Comparison of ENCODE assay signal across 29 cellular contexts in genomic region chr4:159141193-159141592, GRCh38. TPM values are rescaled to one million over a fixed set of nuclear protein-coding genes. Genes with fewer than 3 reads are reported as not detected.
A peak's percentile ranks its signal among the peaks of the same experiment; 100 is the strongest.
DNase-seq lines count a peak whose midpoint lies in the region; ATAC-seq, FAIRE-seq and TF ChIP-seq lines count a peak whose summit lies in the region.
"Had no signal": no experiment of that assay in that cellular context is flagged by ENCODE, and none has a peak within 500 bp of the region (broad histone marks: within the 10 kb centered on the region; RNA-seq: fewer than 3 reads in every experiment).

No MANE protein-coding gene starts in this region.

- no peak for TF ChIP-seq POLR2A in GM12891 (IDR thresholded peaks at IDR 0.05; ENCODE audit: low read depth, low read length)

- DNase-seq in GM12891 (ENCODE audit: insufficient read length, low spot score) (no peak), chondrocyte (ENCODE audit: low spot score) (no peak), renal cortical epithelial cell (ENCODE audit: low read depth) (peak; percentile 10), cerebellar cortex (ENCODE audit: low spot score) (no peak), NCI-H2196 treated with DMSO at 0.1 percent for 48 hours (lab: John Stamatoyannopoulos, UW; ENCODE audit: unreplicated experiment) (no peak)
- no peak for DNase-seq in naive thymus-derived CD8-positive, alpha-beta T cell
- DNase-seq: ACHN; activated CD4-positive, alpha-beta T cell treated with anti-CD3 and anti-CD28 coated beads, Interleukin-2, amount 50 U/mL, for 1 hour; aorta; C1 segment of cervical spinal cord; Calu3; effector CD4-positive, alpha-beta T cell; gastrocnemius medialis; NCI-H1092; NCI-H1930; NCI-H226; NCI-H82; PC-3; spleen; stimulated activated CD4-positive, alpha-beta T cell treated with anti-CD3 and anti-CD28 coated beads, Interleukin-2, amount 100 ng/mL, for 48 hours; T1000 had no signal

- no peaks in the 10 kb centered on the region for H3K36me3 Mint-ChIP-seq in chondrocyte (ENCODE audit: low read depth)
- H3K36me3 Mint-ChIP-seq in naive thymus-derived CD8-positive, alpha-beta T cell: peaks cover 0 to 5% (median 0%) of the 10 kb centered on the region in 3 donors
- H3K36me3 Mint-ChIP-seq: stimulated activated memory B cell treated with anti-CD40 and anti-IgM and Interleukin-4, amounts not matched to agents 10 μg/mL and 1 μg/mL and 100 μg/mL, for 72 hours; WTC11 had no signal

- POLR2A ChIA-PET in naive thymus-derived CD8-positive, alpha-beta T cell (lab: Charles Lee): no interaction called here

- no peak for TF ChIP-seq CTCF in chondrocyte (IDR thresholded peaks at IDR 0.05)

- no peaks in the 10 kb centered on the region for H3K27me3 Mint-ChIP-seq in chondrocyte (ENCODE audit: low read depth)
- H3K27me3 Mint-ChIP-seq in naive thymus-derived CD8-positive, alpha-beta T cell: no peaks in the 10 kb centered on the region
- H3K27me3 Mint-ChIP-seq: activated naive CD4-positive, alpha-beta T cell treated with anti-CD3 and anti-CD28 coated beads, Interleukin-2, amount 50 U/mL, for 24 hours; stimulated activated memory B cell treated with anti-CD40 and anti-IgM and Interleukin-4, amounts not matched to agents 10 μg/mL and 1 μg/mL and 100 μg/mL, for 72 hours had no signal

- no peak for ATAC-seq in HG03196 (IDR thresholded peaks at IDR 0.05; ENCODE audit: unreplicated experiment)
- ATAC-seq in naive thymus-derived CD8-positive, alpha-beta T cell: no peak
- ATAC-seq: gastrocnemius medialis; PC-3; Right ventricle myocardium inferior; stimulated activated memory B cell treated with anti-CD40 and anti-IgM and Interleukin-4, amounts not matched to agents 10 μg/mL and 1 μg/mL and 100 μg/mL, for 72 hours; WTC11 had no signal

- peak overlapping the region; percentile 81 for H3K27ac Mint-ChIP-seq in chondrocyte (ENCODE audit: unreplicated experiment)
- H3K27ac Mint-ChIP-seq in naive thymus-derived CD8-positive, alpha-beta T cell: no peak overlapping the region
- H3K27ac Mint-ChIP-seq: activated naive CD4-positive, alpha-beta T cell treated with anti-CD3 and anti-CD28 coated beads, Interleukin-2, amount 50 U/mL, for 24 hours; stimulated activated memory B cell treated with anti-CD40 and anti-IgM and Interleukin-4, amounts not matched to agents 10 μg/mL and 1 μg/mL and 100 μg/mL, for 72 hours had no signal

- no peak overlapping the region for H3K4me3 Mint-ChIP-seq in chondrocyte (ENCODE audit: unreplicated experiment)
- H3K4me3 Mint-ChIP-seq in naive thymus-derived CD8-positive, alpha-beta T cell: no peak overlapping the region
- H3K4me3 Mint-ChIP-seq: activated naive CD4-positive, alpha-beta T cell treated with anti-CD3 and anti-CD28 coated beads, Interleukin-2, amount 50 U/mL, for 24 hours; stimulated activated memory B cell treated with anti-CD40 and anti-IgM and Interleukin-4, amounts not matched to agents 10 μg/mL and 1 μg/mL and 100 μg/mL, for 72 hours; WTC11 had no signal

- H3K9me3 Mint-ChIP-seq in chondrocyte (ENCODE audit: low read depth): no peaks in the 10 kb centered on the region
- no peaks in the 10 kb centered on the region for H3K9me3 Mint-ChIP-seq in naive thymus-derived CD8-positive, alpha-beta T cell
- H3K9me3 Mint-ChIP-seq: activated naive CD4-positive, alpha-beta T cell treated with anti-CD3 and anti-CD28 coated beads, Interleukin-2, amount 50 U/mL, for 24 hours; stimulated activated memory B cell treated with anti-CD40 and anti-IgM and Interleukin-4, amounts not matched to agents 10 μg/mL and 1 μg/mL and 100 μg/mL, for 72 hours; WTC11 had no signal

- H3K4me1 Mint-ChIP-seq in chondrocyte (ENCODE audit: low read depth): peaks cover 38% of the 10 kb centered on the region
- H3K4me1 Mint-ChIP-seq in naive thymus-derived CD8-positive, alpha-beta T cell: peaks cover 3 to 16% (median 11%) of the 10 kb centered on the region in 4 donors

- FAIRE-seq in GM12891 (lab: Jason Lieb, UNC): peak; percentile 20
- FAIRE-seq in islet of Langerhans (lab: Jason Lieb, UNC): peak; percentile 56
- FAIRE-seq: GM19239, keratinocyte had no signal

TF ChIP-seq in GM12891, 5 proteins besides CTCF, POLR2A, EP300 and RAD21:
- TF ChIP-seq TAF1 (IDR thresholded peaks at IDR 0.05; ENCODE audit: low read depth, low read length): no peak
- no peak for TF ChIP-seq PAX5 (IDR thresholded peaks at IDR 0.05; ENCODE audit: insufficient read depth, low read length, severe bottlenecking)
- TF ChIP-seq POU2F2 (IDR thresholded peaks at IDR 0.05; ENCODE audit: low read depth, low read length): no peak
- TF ChIP-seq POLR2AphosphoS5 (IDR thresholded peaks at IDR 0.05; ENCODE audit: low read depth, low read length): no peak
- TF ChIP-seq SPI1 (IDR thresholded peaks at IDR 0.05; ENCODE audit: low read depth, low read length): no peak

RNA-seq across cellular contexts. Expression of gene RAPGEF2, which starts 38.3 kb away (rescaled TPM):
- 13.2 TPM for polyA plus RNA-seq in GM12891 (2012; ENCODE audit: low read depth, missing spikeins)
- total RNA-seq in chondrocyte (31.0 to 40.1 TPM (median 37.3 TPM) in 3 replicates), renal cortical epithelial cell (42.7 and 66.9 TPM in 2 replicates)
- total RNA-seq in naive thymus-derived CD8-positive, alpha-beta T cell: 10 to 100 TPM; 19.8 to 24.7 TPM
- polyA plus RNA-seq in naive thymus-derived CD8-positive, alpha-beta T cell: 1 to 10 TPM in 1 of 3 donors, under 1 TPM in 2; 0.54 to 1.6 (median 0.74) TPM
